27 cellular contexts compared by ENCODE assay signal in the genomic region with DNA sequence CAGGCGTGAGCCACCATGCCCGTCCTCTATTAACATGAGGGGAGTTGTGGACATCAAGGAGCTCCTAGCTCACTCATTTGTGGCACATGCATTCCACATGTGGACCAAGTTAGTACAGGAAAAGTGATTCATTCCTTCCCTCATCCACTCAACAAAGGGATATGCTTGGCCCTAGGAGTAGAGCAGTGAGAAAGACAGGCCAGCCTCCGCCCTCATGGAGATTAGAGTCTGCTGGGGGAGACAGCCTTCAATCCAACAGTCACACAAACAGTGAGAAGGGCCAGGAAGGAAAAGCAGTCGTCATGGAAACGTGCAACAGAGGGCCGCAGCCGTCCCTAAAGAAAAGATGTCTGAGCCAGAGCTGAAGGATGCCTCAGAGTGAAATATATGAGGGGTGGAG.
A peak's percentile ranks its signal among the peaks of the same experiment; 100 is the strongest.
DNase-seq lines count a peak whose midpoint lies in the region; ATAC-seq, FAIRE-seq and TF ChIP-seq lines count a peak whose summit lies in the region.
"Had no signal": no experiment of that assay in that cellular context is flagged by ENCODE, and none has a peak within 500 bp of the region (broad histone marks: within the 10 kb centered on the region; RNA-seq: fewer than 3 reads in every experiment).

No MANE protein-coding gene starts in this region.

- H3K4me3 Mint-ChIP-seq in glutamatergic neuron (ENCODE audit: unreplicated experiment): no peak overlapping the region
- H3K4me3 Mint-ChIP-seq in stimulated activated memory B cell treated with anti-CD40 and anti-IgM and Interleukin-4, amounts not matched to agents 10 μg/mL and 1 μg/mL and 100 μg/mL, for 72 hours: no peak overlapping the region
- no peak overlapping the region for H3K4me3 Mint-ChIP-seq in activated T-cell treated with anti-CD3 and anti-CD28 coated beads, Interleukin-2, amount 50 U/mL, for 4 hours
- H3K4me3 Mint-ChIP-seq: CD8-positive, alpha-beta memory T cell; immature natural killer cell; nephron; stimulated activated naive CD8-positive, alpha-beta T cell treated with anti-CD3 and anti-CD28 coated beads, Interleukin-15, Interleukin-2, amounts not matched to agents 100 ng/mL and 50 ng/mL, for 24 hours had no signal

- peaks cover 8% of the 10 kb centered on the region for H3K36me3 Mint-ChIP-seq in glutamatergic neuron (ENCODE audit: unreplicated experiment)
- peaks cover 77% of the 10 kb centered on the region for H3K36me3 Mint-ChIP-seq in stimulated activated memory B cell treated with anti-CD40 and anti-IgM and Interleukin-4, amounts not matched to agents 10 μg/mL and 1 μg/mL and 100 μg/mL, for 72 hours
- peaks cover 38% of the 10 kb centered on the region for H3K36me3 Mint-ChIP-seq in activated T-cell treated with anti-CD3 and anti-CD28 coated beads, Interleukin-2, amount 50 U/mL, for 4 hours (ENCODE audit: insufficient read depth)

- H3K27ac ChIP-seq in K562 (ENCODE audit: extremely low read depth, low read depth, low read length): no peak overlapping the region; the same call in 2 of the 3 replicates
- H3K27ac ChIP-seq: 22Rv1, adrenal gland, left ventricle myocardium inferior, tibial artery had no signal

- TF ChIP-seq POLR2A in K562 (conservative IDR thresholded peaks at IDR 0.05): no peak

- no peak for TF ChIP-seq EP300 in K562 (IDR thresholded peaks at IDR 0.05; ENCODE audit: low read length)

- intact Hi-C loops in K562 (cut with micrococcal nuclease): no loop called here

- CTCF ChIA-PET in K562 (lab: Yijun Ruan, JAX; ENCODE audit: low intra/inter-chr PET ratio): no interaction called here

- H3K79me2 ChIP-seq in K562 (ENCODE audit: control insufficient read depth, insufficient read depth, low read length): no peaks in the 10 kb centered on the region

- peaks cover 9% of the 10 kb centered on the region for H3K9me3 Mint-ChIP-seq in glutamatergic neuron (ENCODE audit: unreplicated experiment)
- H3K9me3 Mint-ChIP-seq in stimulated activated memory B cell treated with anti-CD40 and anti-IgM and Interleukin-4, amounts not matched to agents 10 μg/mL and 1 μg/mL and 100 μg/mL, for 72 hours: peaks cover 2% of the 10 kb centered on the region
- H3K9me3 Mint-ChIP-seq in activated T-cell treated with anti-CD3 and anti-CD28 coated beads, Interleukin-2, amount 50 U/mL, for 4 hours: no peaks in the 10 kb centered on the region
- H3K9me3 Mint-ChIP-seq: CD8-positive, alpha-beta memory T cell; immature natural killer cell; nephron; stimulated activated naive CD8-positive, alpha-beta T cell treated with anti-CD3 and anti-CD28 coated beads, Interleukin-15, Interleukin-2, amounts not matched to agents 100 ng/mL and 50 ng/mL, for 24 hours had no signal

- H3K4me2 ChIP-seq in K562 (ENCODE audit: insufficient read depth, low read length): no peak overlapping the region

- no peak overlapping the region for H3K4me3 ChIP-seq in K562
- H3K4me3 ChIP-seq: adrenal gland, left ventricle myocardium inferior, tibial artery had no signal

- H3K27me3 ChIP-seq in K562 (ENCODE audit: control insufficient read depth in 2 of 2, insufficient read depth in 2 of 2, low read length in 2 of 2): no peaks in the 10 kb centered on the region
- H3K27me3 ChIP-seq: adrenal gland, tibial artery had no signal

- no peak for ATAC-seq in K562
- no peak for ATAC-seq in stimulated activated memory B cell treated with anti-CD40 and anti-IgM and Interleukin-4, amounts not matched to agents 10 μg/mL and 1 μg/mL and 100 μg/mL, for 72 hours
- no peak for ATAC-seq in activated T-cell treated with anti-CD3 and anti-CD28 coated beads, Interleukin-2, amount 50 U/mL, for 4 hours
- ATAC-seq: right cardiac atrium had no signal

- no peak for TF ChIP-seq RAD21 in K562 (CRISPR knock-in tag; conservative IDR thresholded peaks at IDR 0.05 in 1 of 2, IDR thresholded peaks at IDR 0.05 in 1 of 2)

- H4K20me1 ChIP-seq in K562 (replicated peaks; ENCODE audit: control insufficient read depth, insufficient read depth, low read length): 0 out of 2 replicates have a peak, but pooled peaks cover 4% of the 10 kb centered on the region

- no peak for FAIRE-seq in K562 (lab: Jason Lieb, UNC)
- FAIRE-seq: bronchial epithelial cell had no signal

- DNase-seq in NCI-H82 (lab: John Stamatoyannopoulos, UW) (peak; percentile 45), NCI-H82 treated with DMSO at 0.1 percent for 48 hours (lab: John Stamatoyannopoulos, UW; ENCODE audit: unreplicated experiment) (no peak), K562 (ENCODE audit: extremely low read depth in 1 of 4, low spot score in 3 of 4) (no peak), glutamatergic neuron (no peak), germinal center (ENCODE audit: low spot score) (no peak), NCI-H1930 (lab: John Stamatoyannopoulos, UW) (no peak)
- no peak for DNase-seq in activated T-cell treated with anti-CD3 and anti-CD28 coated beads, Interleukin-2, amount 50 U/mL, for 4 hours
- DNase-seq: AML-193; CD8-positive, alpha-beta memory T cell; cortex of kidney; GF-D8; hippocampal formation; immature natural killer cell; left ventricle myocardium inferior; NCI-H187 treated with DMSO at 0.1 percent for 48 hours; NCI-H69; right cardiac atrium; stimulated activated CD4-positive, alpha-beta T cell treated with anti-CD3 and anti-CD28 coated beads, Interleukin-12 subunit alpha, Interleukin-12 subunit beta, amount 100 ng/mL, for 4 hours; stimulated activated CD4-positive, alpha-beta T cell treated with anti-CD3 and anti-CD28 coated beads, Interleukin-4, amount 100 ng/mL, for 4 hours; T-helper 1 cell; tibial artery had no signal

- peaks cover 5% of the 10 kb centered on the region for H3K27me3 Mint-ChIP-seq in glutamatergic neuron (ENCODE audit: unreplicated experiment)
- no peaks in the 10 kb centered on the region for H3K27me3 Mint-ChIP-seq in stimulated activated memory B cell treated with anti-CD40 and anti-IgM and Interleukin-4, amounts not matched to agents 10 μg/mL and 1 μg/mL and 100 μg/mL, for 72 hours
- no peaks in the 10 kb centered on the region for H3K27me3 Mint-ChIP-seq in activated T-cell treated with anti-CD3 and anti-CD28 coated beads, Interleukin-2, amount 50 U/mL, for 4 hours (ENCODE audit: low read depth)
- H3K27me3 Mint-ChIP-seq: CD8-positive, alpha-beta memory T cell; stimulated activated naive CD8-positive, alpha-beta T cell treated with anti-CD3 and anti-CD28 coated beads, Interleukin-15, Interleukin-2, amounts not matched to agents 100 ng/mL and 50 ng/mL, for 24 hours had no signal

- H3K4me1 ChIP-seq in K562 (replicated peaks in 1 of 2; ENCODE audit: control insufficient read depth in 2 of 2, insufficient read depth in 2 of 2, low read length in 2 of 2): peaks cover 28 to 47% of the 10 kb centered on the region in 2 experiments
- H3K4me1 ChIP-seq: tibial artery had no signal

- no peaks in the 10 kb centered on the region for H3K9me1 ChIP-seq in K562 (ENCODE audit: control insufficient read depth, insufficient read depth, low read length)

- WGBS in K562 (ENCODE audit: insufficient coverage, low coverage, missing lambda C conversion rate): 83% methylated on average over 7 of the region's 7 CpGs

- no peaks in the 10 kb centered on the region for H3K9me3 ChIP-seq in K562 (replicated peaks; ENCODE audit: control insufficient read depth, insufficient read depth, low read depth, low read length)
- H3K9me3 ChIP-seq: adrenal gland, left ventricle myocardium inferior, tibial artery had no signal

- H3K9ac ChIP-seq in K562 (ENCODE audit: insufficient read depth in 1 of 2, low read depth in 2 of 2, low read length in 2 of 2): no peak overlapping the region

- H3K27ac Mint-ChIP-seq in glutamatergic neuron (ENCODE audit: unreplicated experiment): peak overlapping the region; percentile 23
- H3K27ac Mint-ChIP-seq in stimulated activated memory B cell treated with anti-CD40 and anti-IgM and Interleukin-4, amounts not matched to agents 10 μg/mL and 1 μg/mL and 100 μg/mL, for 72 hours: peak overlapping the region; percentile 2
- H3K27ac Mint-ChIP-seq: immature natural killer cell; stimulated activated naive CD8-positive, alpha-beta T cell treated with anti-CD3 and anti-CD28 coated beads, Interleukin-15, Interleukin-2, amounts not matched to agents 100 ng/mL and 50 ng/mL, for 24 hours had no signal

- POLR2A ChIA-PET in K562 (lab: Yijun Ruan, JAX): no interaction called here

- in situ Hi-C loops in K562 (cut with MboI): no loop called here

- no TSS peak for BruUV-seq in K562 (replicated peaks; lab: Mats Ljungman, UMichigan)

- no peak overlapping the region for H2AFZ ChIP-seq in K562 (ENCODE audit: low read depth, low read length)

- TF ChIP-seq CTCF in K562 (IDR thresholded peaks at IDR 0.05 in 2 of 3, conservative IDR thresholded peaks at IDR 0.05 in 1 of 3; ENCODE audit: insufficient read depth in 2 of 3, low read depth in 1 of 3, low read length in 3 of 3) (no peak), glutamatergic neuron (IDR thresholded peaks at IDR 0.05; ENCODE audit: partially characterized antibody, unreplicated experiment) (no peak)

- peaks cover 37% of the 10 kb centered on the region for H3K4me1 Mint-ChIP-seq in glutamatergic neuron (ENCODE audit: low read depth, unreplicated experiment)
- peaks cover 6% of the 10 kb centered on the region for H3K4me1 Mint-ChIP-seq in stimulated activated memory B cell treated with anti-CD40 and anti-IgM and Interleukin-4, amounts not matched to agents 10 μg/mL and 1 μg/mL and 100 μg/mL, for 72 hours
- H3K4me1 Mint-ChIP-seq in activated T-cell treated with anti-CD3 and anti-CD28 coated beads, Interleukin-2, amount 50 U/mL, for 4 hours (ENCODE audit: low read depth): peaks cover 2% of the 10 kb centered on the region
- H3K4me1 Mint-ChIP-seq: CD8-positive, alpha-beta memory T cell had no signal

- H3K36me3 ChIP-seq in K562 (ENCODE audit: control insufficient read depth, insufficient read depth, low read length): peaks cover 12% of the 10 kb centered on the region
- H3K36me3 ChIP-seq: adrenal gland had no signal

TF ChIP-seq in K562, 482 proteins besides CTCF, POLR2A, EP300 and RAD21:
- TF ChIP-seq ZNF282 (CRISPR knock-in tag; IDR thresholded peaks at IDR 0.05) (no peak), RFX1 (IDR thresholded peaks at IDR 0.05) (peak; percentile 69)
